ENCODE assay signal across 13 cellular contexts in genomic region chr19:29275266-29275665, GRCh38.
A peak's percentile ranks its signal among the peaks of the same experiment; 100 is the strongest.
DNase-seq lines count a peak whose midpoint lies in the region; ATAC-seq and TF ChIP-seq lines count a peak whose summit lies in the region.
"Had no signal": no experiment of that assay in that cellular context is flagged by ENCODE, and none has a peak within 500 bp of the region (broad histone marks: within the 10 kb centered on the region; RNA-seq: fewer than 3 reads in every experiment).

No MANE protein-coding gene starts in this region.

- TF ChIP-seq EP300 in neural cell (conservative IDR thresholded peaks at IDR 0.05; ENCODE audit: poor library complexity, severe bottlenecking): no peak

- DNase-seq in activated CD8-positive, alpha-beta memory T cell treated with anti-CD3 and anti-CD28 coated beads for 24 hours: peak; percentile 35
- DNase-seq in activated CD8-positive, alpha-beta memory T cell treated with anti-CD3 and anti-CD28 coated beads, Interleukin-2, amount 10 ng/mL, durations not matched to agents 7 days and 5 days: no peak
- DNase-seq in endodermal cell (peak; percentile 14), ureter (ENCODE audit: low spot score) (peak; percentile 29), cerebellar cortex (ENCODE audit: low spot score) (no peak), posterior cingulate gyrus (no peak)
- DNase-seq: CD8-positive, alpha-beta memory T cell; DMS53; HCEC 1CT had no signal

- H3K4me2 ChIP-seq in neural cell (ENCODE audit: low read length): no peak overlapping the region
- H3K4me2 ChIP-seq: BLaER1 had no signal

- H3K79me2 ChIP-seq in neural cell (replicated peaks; ENCODE audit: insufficient read depth, low read length): no peaks in the 10 kb centered on the region

- no peak overlapping the region for H3K27ac ChIP-seq in endodermal cell (ENCODE audit: low read depth, low read length)
- H3K27ac ChIP-seq in neural cell (ENCODE audit: low read length): peak overlapping the region; percentile 36
- H3K27ac ChIP-seq: 22Rv1, BLaER1 had no signal

- H3K4me3 Mint-ChIP-seq in activated CD8-positive, alpha-beta memory T cell treated with anti-CD3 and anti-CD28 coated beads, Interleukin-2, amount 10 ng/mL, durations not matched to agents 7 days and 5 days: no peak overlapping the region
- H3K4me3 Mint-ChIP-seq in endodermal cell: no peak overlapping the region
- no peak overlapping the region for H3K4me3 Mint-ChIP-seq in stimulated activated memory B cell treated with anti-CD40 and anti-IgM and Interleukin-4, amounts not matched to agents 10 μg/mL and 1 μg/mL and 100 μg/mL, for 72 hours
- H3K4me3 Mint-ChIP-seq: CD8-positive, alpha-beta memory T cell had no signal

- H3K9me3 Mint-ChIP-seq in activated CD8-positive, alpha-beta memory T cell treated with anti-CD3 and anti-CD28 coated beads, Interleukin-2, amount 10 ng/mL, durations not matched to agents 7 days and 5 days (ENCODE audit: low read depth): no peaks in the 10 kb centered on the region
- peaks cover 5% of the 10 kb centered on the region for H3K9me3 Mint-ChIP-seq in endodermal cell
- H3K9me3 Mint-ChIP-seq in stimulated activated memory B cell treated with anti-CD40 and anti-IgM and Interleukin-4, amounts not matched to agents 10 μg/mL and 1 μg/mL and 100 μg/mL, for 72 hours: peaks cover 9% of the 10 kb centered on the region
- H3K9me3 Mint-ChIP-seq: CD8-positive, alpha-beta memory T cell had no signal

- no peak overlapping the region for H3K27ac Mint-ChIP-seq in activated CD8-positive, alpha-beta memory T cell treated with anti-CD3 and anti-CD28 coated beads, Interleukin-2, amount 10 ng/mL, durations not matched to agents 7 days and 5 days
- H3K27ac Mint-ChIP-seq in endodermal cell: no peak overlapping the region
- H3K27ac Mint-ChIP-seq in stimulated activated memory B cell treated with anti-CD40 and anti-IgM and Interleukin-4, amounts not matched to agents 10 μg/mL and 1 μg/mL and 100 μg/mL, for 72 hours: no peak overlapping the region

- no peaks in the 10 kb centered on the region for H3K36me3 Mint-ChIP-seq in activated CD8-positive, alpha-beta memory T cell treated with anti-CD3 and anti-CD28 coated beads, Interleukin-2, amount 10 ng/mL, durations not matched to agents 7 days and 5 days
- no peaks in the 10 kb centered on the region for H3K36me3 Mint-ChIP-seq in endodermal cell (ENCODE audit: low read depth)
- no peaks in the 10 kb centered on the region for H3K36me3 Mint-ChIP-seq in stimulated activated memory B cell treated with anti-CD40 and anti-IgM and Interleukin-4, amounts not matched to agents 10 μg/mL and 1 μg/mL and 100 μg/mL, for 72 hours
- H3K36me3 Mint-ChIP-seq: CD8-positive, alpha-beta memory T cell had no signal

- H3F3A ChIP-seq in neural cell (ENCODE audit: insufficient read depth, low read length, poor library complexity, severe bottlenecking): no peaks in the 10 kb centered on the region

- H3K27me3 Mint-ChIP-seq in activated CD8-positive, alpha-beta memory T cell treated with anti-CD3 and anti-CD28 coated beads, Interleukin-2, amount 10 ng/mL, durations not matched to agents 7 days and 5 days: peaks cover 2% of the 10 kb centered on the region
- H3K27me3 Mint-ChIP-seq in endodermal cell (ENCODE audit: insufficient read depth): no peaks in the 10 kb centered on the region
- no peaks in the 10 kb centered on the region for H3K27me3 Mint-ChIP-seq in stimulated activated memory B cell treated with anti-CD40 and anti-IgM and Interleukin-4, amounts not matched to agents 10 μg/mL and 1 μg/mL and 100 μg/mL, for 72 hours

- CTCF ChIA-PET in activated CD8-positive, alpha-beta memory T cell treated with anti-CD3 and anti-CD28 coated beads, Interleukin-2, amount 10 ng/mL, durations not matched to agents 7 days and 5 days (lab: Charles Lee): interaction anchor here (3.4 kb wide), 1 partner anchor 11 kb away, joined by 16 read pairs; no protein-coding TSS in a partner anchor

- H3K9me3 ChIP-seq in endodermal cell (ENCODE audit: control insufficient read depth, low read length) (no peaks in the 10 kb centered on the region), neural cell (ENCODE audit: low read length) (no peaks in the 10 kb centered on the region)

- H3K4me1 ChIP-seq in endodermal cell (ENCODE audit: control insufficient read depth, insufficient read depth, low read length): no peaks in the 10 kb centered on the region

- no peaks in the 10 kb centered on the region for H3K36me3 ChIP-seq in endodermal cell (ENCODE audit: control insufficient read depth, insufficient read depth, low read length)
- no peaks in the 10 kb centered on the region for H3K36me3 ChIP-seq in neural cell (ENCODE audit: insufficient read depth, low read length)
- H3K36me3 ChIP-seq: BLaER1 had no signal

- TF ChIP-seq CTCF in endodermal cell (conservative IDR thresholded peaks at IDR 0.05): no peak
- no peak for TF ChIP-seq CTCF in neural cell (IDR thresholded peaks at IDR 0.05; ENCODE audit: poor library complexity, severe bottlenecking)

- no peak overlapping the region for H3K4me3 ChIP-seq in endodermal cell (ENCODE audit: low read length)
- peak overlapping the region; percentile 26 for H3K4me3 ChIP-seq in neural cell (ENCODE audit: low read length)
- H3K4me3 ChIP-seq: BLaER1 had no signal

- H3K9ac ChIP-seq in endodermal cell (ENCODE audit: extremely low read depth, low read length, poor library complexity, severe bottlenecking) (no peak overlapping the region), neural cell (ENCODE audit: low read length) (no peak overlapping the region)
- H3K9ac ChIP-seq: BLaER1 had no signal

- H3K4me1 Mint-ChIP-seq in activated CD8-positive, alpha-beta memory T cell treated with anti-CD3 and anti-CD28 coated beads, Interleukin-2, amount 10 ng/mL, durations not matched to agents 7 days and 5 days: peaks cover 13% of the 10 kb centered on the region
- peaks cover 5% of the 10 kb centered on the region for H3K4me1 Mint-ChIP-seq in endodermal cell
- peaks cover 13% of the 10 kb centered on the region for H3K4me1 Mint-ChIP-seq in stimulated activated memory B cell treated with anti-CD40 and anti-IgM and Interleukin-4, amounts not matched to agents 10 μg/mL and 1 μg/mL and 100 μg/mL, for 72 hours

- ATAC-seq in activated CD8-positive, alpha-beta memory T cell treated with anti-CD3 and anti-CD28 coated beads, Interleukin-2, amount 10 ng/mL, durations not matched to agents 7 days and 5 days: no peak
- ATAC-seq in stimulated activated memory B cell treated with anti-CD40 and anti-IgM and Interleukin-4, amounts not matched to agents 10 μg/mL and 1 μg/mL and 100 μg/mL, for 72 hours: no peak

- H2AFZ ChIP-seq in neural cell (ENCODE audit: low read depth, low read length): no peak overlapping the region

- WGBS in endodermal cell (ENCODE audit: insufficient coverage in 1 of 2, insufficient read length in 1 of 2), 2 experiments: 93 to 100% methylated on average over 1 to 4 of the region's 4 CpGs

- H4K20me1 ChIP-seq in neural cell (ENCODE audit: insufficient read depth): no peaks in the 10 kb centered on the region
- H4K20me1 ChIP-seq: BLaER1 had no signal

- intact Hi-C loops in posterior cingulate gyrus (cut with DNase I): no loop called here

- no peaks in the 10 kb centered on the region for H3K9me2 ChIP-seq in neural cell (ENCODE audit: insufficient read depth, low read length)

- TF ChIP-seq RAD21 in neural cell (conservative IDR thresholded peaks at IDR 0.05): no peak

- no peaks in the 10 kb centered on the region for H3K27me3 ChIP-seq in endodermal cell (ENCODE audit: control insufficient read depth, insufficient read depth, low read length, poor library complexity, severe bottlenecking)
- no peaks in the 10 kb centered on the region for H3K27me3 ChIP-seq in neural cell (ENCODE audit: insufficient read depth, low read depth, low read length)
- H3K27me3 ChIP-seq: BLaER1 had no signal

TF ChIP-seq in neural cell, 6 proteins besides CTCF, POLR2A, EP300 and RAD21:
- TF ChIP-seq SMC3 (conservative IDR thresholded peaks at IDR 0.05; ENCODE audit: poor library complexity) (no peak), MXI1 (conservative IDR thresholded peaks at IDR 0.05; ENCODE audit: poor library complexity, severe bottlenecking) (no peak), EZH2 (IDR thresholded peaks at IDR 0.05; ENCODE audit: borderline replicate concordance, insufficient read depth, low read length, poor library complexity, severe bottlenecking) (no peak), REST (IDR thresholded peaks at IDR 0.05; ENCODE audit: borderline replicate concordance) (no peak), POLR2AphosphoS5 (IDR thresholded peaks at IDR 0.05) (no peak), TAF1 (IDR thresholded peaks at IDR 0.05; ENCODE audit: low read depth) (no peak)

Comparison
In these comparisons a context has a peak if more than half of its experiments do, and no peak if none do; other contexts are left out.
1. DNase-seq: peak in activated CD8-positive, alpha-beta memory T cell treated with anti-CD3 and anti-CD28 coated beads for 24 hours (single experiment), endodermal cell (single experiment) and ureter (single experiment); none in activated CD8-positive, alpha-beta memory T cell treated with anti-CD3 and anti-CD28 coated beads, Interleukin-2, amount 10 ng/mL, durations not matched to agents 7 days and 5 days (single experiment), cerebellar cortex (single experiment) and posterior cingulate gyrus (0 of 10).